ENCODE assay signal across 33 cellular contexts in the genomic region with DNA sequence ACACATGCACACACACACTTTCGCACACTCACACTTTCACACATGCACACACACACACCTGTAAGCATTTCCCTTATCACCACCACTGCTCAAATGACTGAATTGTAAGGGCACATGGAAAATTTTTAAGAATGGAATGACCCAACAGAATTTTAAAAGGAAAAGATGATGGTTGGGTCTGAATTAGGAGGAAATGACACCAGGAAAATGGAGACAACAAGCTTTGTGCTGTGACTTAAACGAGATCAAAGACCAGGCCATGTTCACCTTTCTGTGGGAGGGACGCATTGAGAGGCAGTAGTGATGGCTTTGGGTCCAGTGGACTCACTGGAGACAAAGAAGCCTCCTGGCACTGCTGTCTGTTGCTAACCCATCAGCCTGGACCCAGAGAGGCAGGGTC. TPM values are rescaled to one million over a fixed set of nuclear protein-coding genes. Genes with fewer than 3 reads are reported as not detected.
"Had no signal": no experiment of that assay in that cellular context is flagged by ENCODE, and none has a peak within 500 bp of the region (broad histone marks: within the 10 kb centered on the region; RNA-seq: fewer than 3 reads in every experiment).

No MANE protein-coding gene starts in this region.

- H3K9me3 Mint-ChIP-seq: activated naive CD4-positive, alpha-beta T cell treated with anti-CD3 and anti-CD28 coated beads, Interleukin-2, amount 50 U/mL, for 24 hours; activated naive CD8-positive, alpha-beta T cell treated with anti-CD3 and anti-CD28 coated beads, Interleukin-2, amount 50 U/mL, for 24 hours; activated T-cell treated with anti-CD3 and anti-CD28 coated beads, Interleukin-2, amount 50 U/mL, for 4 hours; activated T-helper 17 cell treated with anti-CD3 and anti-CD28 coated beads, Interleukin-2, amount 50 U/mL, for 72 hours; central memory CD8-positive, alpha-beta T cell; natural killer cell; neural progenitor cell; T-helper 1 cell treated with Interleukin-12 subunit alpha and Interleukin-12 subunit beta and Interleukin-4 antibody, amounts not matched to agents 30 μg/mL and 1 μg/mL, for 36 hours had no signal

- H3K27me3 Mint-ChIP-seq: activated naive CD4-positive, alpha-beta T cell treated with anti-CD3 and anti-CD28 coated beads, Interleukin-2, amount 50 U/mL, for 24 hours had no signal

- H3K4me3 ChIP-seq: neural progenitor cell, stomach, thyroid gland had no signal

- H3K9ac ChIP-seq: neural progenitor cell, SK-N-SH had no signal

- H3K36me3 ChIP-seq: neural progenitor cell, stomach, thyroid gland had no signal

- H3K27me3 ChIP-seq: neural progenitor cell, thyroid gland had no signal

- FAIRE-seq: frontal cortex, keratinocyte, TTC549 had no signal

- H3K36me3 Mint-ChIP-seq: activated naive CD4-positive, alpha-beta T cell treated with anti-CD3 and anti-CD28 coated beads, Interleukin-2, amount 50 U/mL, for 24 hours; natural killer cell; neural progenitor cell; stimulated activated naive B cell treated with anti-CD40 and anti-IgM and Interleukin-4, amounts not matched to agents 10 μg/mL and 1 μg/mL and 100 μg/mL, for 72 hours had no signal

- H3K9me3 ChIP-seq: SK-N-SH, stomach, thyroid gland had no signal

- H3K27ac ChIP-seq: neural progenitor cell, stomach, thyroid gland, VCaP had no signal

- DNase-seq: activated CD4-positive, alpha-beta T cell treated with anti-CD3 and anti-CD28 coated beads for 4 hours; activated CD4-positive, alpha-beta T cell treated with anti-CD3 and anti-CD28 coated beads, Interleukin-2, amount 50 U/mL, for 4 hours; activated CD8-positive, alpha-beta memory T cell treated with anti-CD3 and anti-CD28 coated beads, Interleukin-2, amount 50 U/mL, for 4 hours; activated naive CD8-positive, alpha-beta T cell treated with anti-CD3 and anti-CD28 coated beads, Interleukin-2, amount 50 U/mL, for 24 hours; activated T-cell treated with anti-CD3 and anti-CD28 coated beads, Interleukin-2, amount 50 U/mL, for 4 hours; amygdala; effector CD8-positive, alpha-beta T cell; glutamatergic neuron; hippocampal formation; left cardiac atrium; occipital lobe; SK-N-SH; stimulated activated CD4-positive, alpha-beta T cell treated with anti-CD3 and anti-CD28 coated beads, Interleukin-15, amount 100 ng/mL, for 24 hours; stimulated activated CD4-positive, alpha-beta T cell treated with anti-CD3 and anti-CD28 coated beads, Interleukin-2, amount 100 ng/mL, for 24 hours; stimulated activated naive B cell treated with anti-CD40 and anti-IgM and Interleukin-4, amounts not matched to agents 10 μg/mL and 1 μg/mL and 100 μg/mL, for 72 hours; SW 1271; T-helper 9 cell; thyroid gland had no signal

- H2AFZ ChIP-seq: neural progenitor cell had no signal

- H3K27ac Mint-ChIP-seq: activated naive CD4-positive, alpha-beta T cell treated with anti-CD3 and anti-CD28 coated beads, Interleukin-2, amount 50 U/mL, for 24 hours; activated naive CD8-positive, alpha-beta T cell treated with anti-CD3 and anti-CD28 coated beads, Interleukin-2, amount 50 U/mL, for 24 hours; activated T-helper 17 cell treated with anti-CD3 and anti-CD28 coated beads, Interleukin-2, amount 50 U/mL, for 72 hours; natural killer cell; neural progenitor cell; stimulated activated naive B cell treated with anti-CD40 and anti-IgM and Interleukin-4, amounts not matched to agents 10 μg/mL and 1 μg/mL and 100 μg/mL, for 72 hours; T-helper 1 cell treated with Interleukin-12 subunit alpha and Interleukin-12 subunit beta and Interleukin-4 antibody, amounts not matched to agents 30 μg/mL and 1 μg/mL, for 36 hours had no signal

- ATAC-seq: activated naive CD8-positive, alpha-beta T cell treated with anti-CD3 and anti-CD28 coated beads, Interleukin-2, amount 50 U/mL, for 24 hours; activated T-cell treated with anti-CD3 and anti-CD28 coated beads, Interleukin-2, amount 50 U/mL, for 4 hours; activated T-helper 17 cell treated with anti-CD3 and anti-CD28 coated beads, Interleukin-2, amount 50 U/mL, for 72 hours; natural killer cell; stimulated activated naive B cell treated with anti-CD40 and anti-IgM and Interleukin-4, amounts not matched to agents 10 μg/mL and 1 μg/mL and 100 μg/mL, for 72 hours had no signal

- H3K4me1 ChIP-seq: stomach, thyroid gland had no signal

- H3K4me2 ChIP-seq: neural progenitor cell, SK-N-SH had no signal

- H3K4me1 Mint-ChIP-seq: activated naive CD4-positive, alpha-beta T cell treated with anti-CD3 and anti-CD28 coated beads, Interleukin-2, amount 50 U/mL, for 24 hours; central memory CD8-positive, alpha-beta T cell had no signal

- H3K4me3 Mint-ChIP-seq: activated naive CD4-positive, alpha-beta T cell treated with anti-CD3 and anti-CD28 coated beads, Interleukin-2, amount 50 U/mL, for 24 hours; activated naive CD8-positive, alpha-beta T cell treated with anti-CD3 and anti-CD28 coated beads, Interleukin-2, amount 50 U/mL, for 24 hours; activated T-cell treated with anti-CD3 and anti-CD28 coated beads, Interleukin-2, amount 50 U/mL, for 4 hours; activated T-helper 17 cell treated with anti-CD3 and anti-CD28 coated beads, Interleukin-2, amount 50 U/mL, for 72 hours; central memory CD8-positive, alpha-beta T cell; dendritic cell treated with granulocyte-macrophage colony-stimulating factor and Interleukin-4, amounts not matched to agents 40 ng/mL and 50 ng/mL, for 4 days; natural killer cell; neural progenitor cell; stimulated activated naive B cell treated with anti-CD40 and anti-IgM and Interleukin-4, amounts not matched to agents 10 μg/mL and 1 μg/mL and 100 μg/mL, for 72 hours; T-helper 1 cell treated with Interleukin-12 subunit alpha and Interleukin-12 subunit beta and Interleukin-4 antibody, amounts not matched to agents 30 μg/mL and 1 μg/mL, for 36 hours had no signal

RNA-seq across cellular contexts. Expression of a gene that starts 16.7 kb away (rescaled TPM):
- total RNA-seq: activated T-cell treated with anti-CD3 and anti-CD28 coated beads, Interleukin-2, amount 50 U/mL, for 4 hours; activated T-helper 17 cell treated with anti-CD3 and anti-CD28 coated beads, Interleukin-2, amount 50 U/mL, for 72 hours; epithelial cell of proximal tubule; frontal cortex; lower leg skin; natural killer cell; occipital lobe; renal cortical epithelial cell; thyroid gland had no signal
- polyA plus RNA-seq: keratinocyte, SK-N-SH, stomach had no signal
